Comparison of ENCODE assay signal across 17 cellular contexts in the genomic region with DNA sequence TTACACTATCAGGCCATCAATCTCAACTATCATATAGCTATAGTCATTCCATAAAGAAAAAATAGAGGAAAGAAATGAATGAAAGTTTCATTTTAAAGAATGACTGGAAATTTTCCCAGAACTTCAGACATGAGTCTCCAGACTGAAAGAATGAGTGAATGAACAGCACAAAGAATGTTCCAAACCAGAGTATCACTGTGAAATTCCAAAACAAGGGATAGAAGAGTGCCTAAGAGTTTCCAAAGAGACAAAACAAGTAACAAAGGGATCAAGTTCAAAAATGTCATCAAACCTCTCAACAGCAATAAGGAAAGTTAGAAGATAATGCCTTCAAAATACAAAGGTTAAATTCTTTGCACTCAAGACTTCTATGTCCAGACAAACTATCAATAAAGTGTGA.
"Had no signal": no experiment of that assay in that cellular context is flagged by ENCODE, and none has a peak within 500 bp of the region (broad histone marks: within the 10 kb centered on the region; RNA-seq: fewer than 3 reads in every experiment).

No MANE protein-coding gene starts in this region.

- H3K9me3 Mint-ChIP-seq: activated CD8-positive, alpha-beta T cell treated with anti-CD3 and anti-CD28 coated beads for 36 hours; nephron; T-helper 1 cell treated with Interleukin-12 subunit alpha and Interleukin-12 subunit beta and Interleukin-4 antibody, amounts not matched to agents 30 μg/mL and 1 μg/mL, for 36 hours; WTC11 had no signal

- DNase-seq: activated CD4-positive, alpha-beta T cell treated with anti-CD3 and anti-CD28 coated beads for 4 hours; activated CD8-positive, alpha-beta T cell treated with anti-CD3 and anti-CD28 coated beads for 36 hours; activated gamma-delta T cell treated with Interleukin-2 at 50 U/mL for 16 hours; activated naive CD8-positive, alpha-beta T cell treated with anti-CD3 and anti-CD28 coated beads, Interleukin-2, amount 10 ng/mL, durations not matched to agents 7 days and 5 days; aorta; foreskin keratinocyte; kidney glomerular epithelial cell; mesendoderm; right lobe of liver; spleen; stomach; upper lobe of right lung had no signal

- H3K27ac Mint-ChIP-seq: activated CD8-positive, alpha-beta T cell treated with anti-CD3 and anti-CD28 coated beads for 36 hours; activated naive CD8-positive, alpha-beta T cell treated with anti-CD3 and anti-CD28 coated beads, Interleukin-2, amount 10 ng/mL, durations not matched to agents 7 days and 5 days; nephron; T-helper 1 cell treated with Interleukin-12 subunit alpha and Interleukin-12 subunit beta and Interleukin-4 antibody, amounts not matched to agents 30 μg/mL and 1 μg/mL, for 36 hours; WTC11 had no signal

- H3K27me3 Mint-ChIP-seq: activated CD8-positive, alpha-beta T cell treated with anti-CD3 and anti-CD28 coated beads for 36 hours; activated naive CD8-positive, alpha-beta T cell treated with anti-CD3 and anti-CD28 coated beads, Interleukin-2, amount 10 ng/mL, durations not matched to agents 7 days and 5 days had no signal

- H3K36me3 Mint-ChIP-seq: WTC11 had no signal

- H3K4me1 Mint-ChIP-seq: nephron had no signal

- H3K4me3 Mint-ChIP-seq: activated CD8-positive, alpha-beta T cell treated with anti-CD3 and anti-CD28 coated beads for 36 hours; activated naive CD8-positive, alpha-beta T cell treated with anti-CD3 and anti-CD28 coated beads, Interleukin-2, amount 10 ng/mL, durations not matched to agents 7 days and 5 days; nephron; T-helper 1 cell treated with Interleukin-12 subunit alpha and Interleukin-12 subunit beta and Interleukin-4 antibody, amounts not matched to agents 30 μg/mL and 1 μg/mL, for 36 hours; WTC11 had no signal

- ATAC-seq: activated CD8-positive, alpha-beta T cell treated with anti-CD3 and anti-CD28 coated beads for 36 hours; foreskin keratinocyte; right lobe of liver; upper lobe of right lung; WTC11 had no signal

- H3K4me3 ChIP-seq: prostate gland, right lobe of liver, stomach, thoracic aorta, upper lobe of right lung had no signal
